Comparison of ENCODE assay signal across 26 cellular contexts in genomic region chr22:28609921-28610320, GRCh38.
"Had no signal": no experiment of that assay in that cellular context is flagged by ENCODE, and none has a peak within 500 bp of the region (broad histone marks: within the 10 kb centered on the region; RNA-seq: fewer than 3 reads in every experiment).

No MANE protein-coding gene starts in this region.

- H3K4me3 ChIP-seq: colonic mucosa, esophagus muscularis mucosa, heart right ventricle, left lung, pancreas, sigmoid colon, spleen, testis, tibial artery had no signal

- DNase-seq: colonic mucosa; effector CD8-positive, alpha-beta T cell; endodermal cell; foreskin melanocyte; glutamatergic neuron; heart right ventricle; hippocampal formation; left cardiac atrium; left lung; naive thymus-derived CD8-positive, alpha-beta T cell; nephron progenitor cell; pancreas; sigmoid colon; spleen; stimulated activated CD4-positive, alpha-beta T cell treated with anti-CD3 and anti-CD28 coated beads, Interleukin-4, amount 100 ng/mL, for 4 hours; stimulated activated naive CD8-positive, alpha-beta T cell treated with anti-CD3 and anti-CD28 coated beads, Interleukin-15, Interleukin-2, amounts not matched to agents 100 U/mL and 50 U/mL, for 24 hours; substantia nigra; testis; tibial artery had no signal

- H3K9me3 Mint-ChIP-seq: dendritic cell treated with granulocyte-macrophage colony-stimulating factor and Interleukin-4, amounts not matched to agents 40 ng/mL and 50 ng/mL, for 4 days; type B pancreatic cell had no signal

- H3K36me3 Mint-ChIP-seq: stimulated activated memory B cell treated with anti-CD40 and anti-IgM and Interleukin-4, amounts not matched to agents 10 μg/mL and 1 μg/mL and 100 μg/mL, for 72 hours had no signal

- H3K4me1 Mint-ChIP-seq: naive thymus-derived CD8-positive, alpha-beta T cell; stimulated activated memory B cell treated with anti-CD40 and anti-IgM and Interleukin-4, amounts not matched to agents 10 μg/mL and 1 μg/mL and 100 μg/mL, for 72 hours had no signal

- H3K27me3 ChIP-seq: colonic mucosa, esophagus muscularis mucosa, heart right ventricle, left lung, neutrophil, pancreas, sigmoid colon, testis, tibial artery had no signal

- ATAC-seq: heart right ventricle; left cardiac atrium; left lung; naive thymus-derived CD8-positive, alpha-beta T cell; pancreas; stimulated activated memory B cell treated with anti-CD40 and anti-IgM and Interleukin-4, amounts not matched to agents 10 μg/mL and 1 μg/mL and 100 μg/mL, for 72 hours; stimulated activated naive CD8-positive, alpha-beta T cell treated with anti-CD3 and anti-CD28 coated beads, Interleukin-15, Interleukin-2, amounts not matched to agents 100 U/mL and 50 U/mL, for 24 hours had no signal

- H3K27me3 Mint-ChIP-seq: progenitor cell of endocrine pancreas, type B pancreatic cell had no signal

- H3K27ac Mint-ChIP-seq: dendritic cell treated with granulocyte-macrophage colony-stimulating factor and Interleukin-4, amounts not matched to agents 40 ng/mL and 50 ng/mL, for 4 days; naive thymus-derived CD8-positive, alpha-beta T cell; nephron progenitor cell; progenitor cell of endocrine pancreas; stimulated activated memory B cell treated with anti-CD40 and anti-IgM and Interleukin-4, amounts not matched to agents 10 μg/mL and 1 μg/mL and 100 μg/mL, for 72 hours; type B pancreatic cell had no signal

- H3K27ac ChIP-seq: colonic mucosa, epithelial cell of prostate, esophagus muscularis mucosa, heart right ventricle, left lung, neutrophil, pancreas, sigmoid colon, spleen, testis, tibial artery had no signal

- H3K4me1 ChIP-seq: colonic mucosa, left lung, spleen had no signal

- H3K9me3 ChIP-seq: colonic mucosa, esophagus muscularis mucosa, left lung, neutrophil, pancreas, sigmoid colon, testis, tibial artery had no signal

- H3K4me3 Mint-ChIP-seq: dendritic cell treated with granulocyte-macrophage colony-stimulating factor and Interleukin-4, amounts not matched to agents 40 ng/mL and 50 ng/mL, for 4 days; endodermal cell; naive thymus-derived CD8-positive, alpha-beta T cell; nephron progenitor cell; stimulated activated memory B cell treated with anti-CD40 and anti-IgM and Interleukin-4, amounts not matched to agents 10 μg/mL and 1 μg/mL and 100 μg/mL, for 72 hours; type B pancreatic cell had no signal

- H3K36me3 ChIP-seq: colonic mucosa, esophagus muscularis mucosa, heart right ventricle, left lung, neutrophil, pancreas, sigmoid colon, spleen, tibial artery had no signal
